In genomic region chr6:154950979-154951378, GRCh38 we compare ENCODE assay signal across 17 cellular contexts. TPM values are rescaled to one million over a fixed set of nuclear protein-coding genes. Genes with fewer than 3 reads are reported as not detected.
DNase-seq lines count a peak whose midpoint lies in the region; ATAC-seq and TF ChIP-seq lines count a peak whose summit lies in the region.
"Had no signal": no experiment of that assay in that cellular context is flagged by ENCODE, and none has a peak within 500 bp of the region (broad histone marks: within the 10 kb centered on the region; RNA-seq: fewer than 3 reads in every experiment).

No MANE protein-coding gene starts in this region.

- 98% methylated on average over 8 of the region's 8 CpGs for WGBS in right cardiac atrium

- no peaks in the 10 kb centered on the region for H3K27me3 ChIP-seq in right cardiac atrium (ENCODE audit: control insufficient read depth, insufficient read depth)
- H3K27me3 ChIP-seq in right atrium auricular region, result no peaks in the 10 kb centered on the region
- no peaks in the 10 kb centered on the region for H3K27me3 ChIP-seq in upper lobe of right lung
- H3K27me3 ChIP-seq: ascending aorta had no signal

- intact Hi-C loops in right cardiac atrium (cut with DNase I), result no loop called here
- intact Hi-C loops in activated CD8-positive, alpha-beta T cell treated with anti-CD3 and anti-CD28 coated beads for 36 hours (cut with micrococcal nuclease), result no loop called here
- intact Hi-C loops in upper lobe of right lung (cut with DNase I), result no loop called here

- no peaks in the 10 kb centered on the region for H3K9me3 Mint-ChIP-seq in activated CD8-positive, alpha-beta T cell treated with anti-CD3 and anti-CD28 coated beads for 36 hours
- H3K9me3 Mint-ChIP-seq: CD4-positive, alpha-beta T cell; stimulated activated naive CD8-positive, alpha-beta T cell treated with anti-CD3 and anti-CD28 coated beads, Interleukin-15, Interleukin-2, amounts not matched to agents 100 ng/mL and 50 ng/mL, for 24 hours had no signal

- TF ChIP-seq CTCF in right atrium auricular region (IDR thresholded peaks at IDR 0.05) (no peak), upper lobe of right lung (IDR thresholded peaks at IDR 0.05) (no peak)
- TF ChIP-seq CTCF in activated CD8-positive, alpha-beta T cell treated with anti-CD3 and anti-CD28 coated beads for 36 hours (IDR thresholded peaks at IDR 0.05), result no peak

- H3K27ac ChIP-seq in right cardiac atrium (ENCODE audit: low read length) (no peak overlapping the region), right atrium auricular region (no peak overlapping the region), upper lobe of right lung (no peak overlapping the region)
- H3K27ac ChIP-seq: ascending aorta, GM23248 had no signal

- peaks cover 10% of the 10 kb centered on the region for H3K36me3 Mint-ChIP-seq in activated CD8-positive, alpha-beta T cell treated with anti-CD3 and anti-CD28 coated beads for 36 hours (ENCODE audit: low read depth)

- H3K4me1 Mint-ChIP-seq in activated CD8-positive, alpha-beta T cell treated with anti-CD3 and anti-CD28 coated beads for 36 hours (ENCODE audit: low read depth), result peaks cover 24% of the 10 kb centered on the region

- no peak overlapping the region for H3K4me3 Mint-ChIP-seq in activated CD8-positive, alpha-beta T cell treated with anti-CD3 and anti-CD28 coated beads for 36 hours
- H3K4me3 Mint-ChIP-seq: CD4-positive, alpha-beta T cell had no signal

- H3K4me3 ChIP-seq in right cardiac atrium (ENCODE audit: low read length) (no peak overlapping the region), right atrium auricular region (no peak overlapping the region), upper lobe of right lung (no peak overlapping the region)
- H3K4me3 ChIP-seq: ascending aorta, GM23248 had no signal

- H3K9me3 ChIP-seq in right cardiac atrium (ENCODE audit: control insufficient read depth, low read length) (no peaks in the 10 kb centered on the region), right atrium auricular region (no peaks in the 10 kb centered on the region), upper lobe of right lung (no peaks in the 10 kb centered on the region)
- H3K9me3 ChIP-seq: ascending aorta had no signal

- POLR2A ChIA-PET in activated CD8-positive, alpha-beta T cell treated with anti-CD3 and anti-CD28 coated beads for 36 hours (lab: Charles Lee), result interaction anchor here (0.6 to 1.6 kb wide), 2 partner anchors 36 to 166 kb away, joined by 3 to 4 read pairs; no protein-coding TSS in a partner anchor

- H3K4me1 ChIP-seq in right cardiac atrium (ENCODE audit: control insufficient read depth, insufficient read depth, low read length) (no peaks in the 10 kb centered on the region), right atrium auricular region (no peaks in the 10 kb centered on the region), upper lobe of right lung (no peaks in the 10 kb centered on the region)
- H3K4me1 ChIP-seq: ascending aorta had no signal

- H3K27ac Mint-ChIP-seq in activated CD8-positive, alpha-beta T cell treated with anti-CD3 and anti-CD28 coated beads for 36 hours, result no peak overlapping the region

- DNase-seq in right cardiac atrium, result no peak
- DNase-seq in right atrium auricular region (ENCODE audit: low spot score), result no peak
- DNase-seq in activated CD8-positive, alpha-beta T cell treated with anti-CD3 and anti-CD28 coated beads for 36 hours, result no peak
- DNase-seq in upper lobe of right lung, result no peak
- DNase-seq in central memory CD4-positive, alpha-beta T cell, result no peak
- no peak for DNase-seq in NCI-H446 (lab: John Stamatoyannopoulos, UW)
- DNase-seq in NCI-H1930 (lab: John Stamatoyannopoulos, UW), result no peak
- DNase-seq: GM23248, kidney glomerular epithelial cell, NCI-H1436 treated with DMSO at 0.1 percent for 48 hours, NCI-H345, retina, SHP77 had no signal

- H3K36me3 ChIP-seq in right atrium auricular region (peaks cover 8% of the 10 kb centered on the region), upper lobe of right lung (no peaks in the 10 kb centered on the region)

- ATAC-seq in right cardiac atrium, result peak; percentile 22 to 23
- peak; percentile 5 for ATAC-seq in HG03521 (IDR thresholded peaks at IDR 0.05; ENCODE audit: unreplicated experiment)
- peak; percentile 4 for ATAC-seq in activated CD8-positive, alpha-beta T cell treated with anti-CD3 and anti-CD28 coated beads for 36 hours
- peak; percentile 33 for ATAC-seq in upper lobe of right lung

- H3K27me3 Mint-ChIP-seq in activated CD8-positive, alpha-beta T cell treated with anti-CD3 and anti-CD28 coated beads for 36 hours, result no peaks in the 10 kb centered on the region
- H3K27me3 Mint-ChIP-seq: CD4-positive, alpha-beta T cell; stimulated activated naive CD8-positive, alpha-beta T cell treated with anti-CD3 and anti-CD28 coated beads, Interleukin-15, Interleukin-2, amounts not matched to agents 100 ng/mL and 50 ng/mL, for 24 hours had no signal

- CTCF ChIA-PET in activated CD8-positive, alpha-beta T cell treated with anti-CD3 and anti-CD28 coated beads for 36 hours (lab: Charles Lee), result interaction anchor here (3.5 kb wide), 1 partner anchor 23 kb away, joined by 21 read pairs; no protein-coding TSS in a partner anchor

RNA-seq across cellular contexts. Expression of gene TIAM2, which starts 44.1 kb away (rescaled TPM):
- total RNA-seq in right cardiac atrium, result 10 to 100 TPM in 3 of 4 donors, 1 to 10 TPM in 1; 9.2 to 13.9 (median 12.6) TPM
- 6.6 TPM for polyA plus RNA-seq in right cardiac atrium
- 10 to 100 TPM in 1 of 2 donors, 1 to 10 TPM in 1; 9.3 to 10.3 TPM for total RNA-seq in right atrium auricular region
- 1 to 10 TPM; 5.6 to 7.1 TPM for total RNA-seq in activated CD8-positive, alpha-beta T cell treated with anti-CD3 and anti-CD28 coated beads for 36 hours
- total RNA-seq in upper lobe of right lung, result 6.2 TPM
